ENCODE assay signal across 30 cellular contexts in genomic region chr6:56079761-56080540, GRCh38.
A peak's percentile ranks its signal among the peaks of the same experiment; 100 is the strongest.
DNase-seq lines count a peak whose midpoint lies in the region; ATAC-seq lines count a peak whose summit lies in the region.
"Had no signal": no experiment of that assay in that cellular context is flagged by ENCODE, and none has a peak within 500 bp of the region (broad histone marks: within the 10 kb centered on the region; RNA-seq: fewer than 3 reads in every experiment).

No MANE protein-coding gene starts in this region.

- H4K8ac ChIP-seq in mesenchymal stem cell (ENCODE audit: low read length) = no peak overlapping the region

- no peak overlapping the region for H3K4me3 Mint-ChIP-seq in activated CD4-positive, alpha-beta T cell treated with anti-CD3 and anti-CD28 coated beads, Interleukin-2, amount 10 ng/mL, durations not matched to agents 24 days and 14 days
- H3K4me3 Mint-ChIP-seq: activated CD8-positive, alpha-beta T cell treated with anti-CD3 and anti-CD28 coated beads, Interleukin-2, amount 10 ng/mL, durations not matched to agents 7 days and 5 days; activated naive CD4-positive, alpha-beta T cell treated with anti-CD3 and anti-CD28 coated beads, Interleukin-2, amount 10 ng/mL, durations not matched to agents 7 days and 5 days; activated T-helper 17 cell treated with anti-CD3 and anti-CD28 coated beads, Interleukin-2, amount 50 U/mL, for 72 hours; CD4-positive, alpha-beta T cell; natural killer cell treated with Interleukin-12 subunit alpha and Interleukin-12 subunit beta and Interleukin-15 and Interleukin-18, amount 100 ng/mL, for 72 hours; stimulated activated memory B cell treated with anti-CD40 and anti-IgM and Interleukin-4, amounts not matched to agents 10 μg/mL and 1 μg/mL and 100 μg/mL, for 72 hours had no signal

- no peak overlapping the region for H2AFZ ChIP-seq in mesenchymal stem cell (ENCODE audit: low read depth, low read length)

- H2BK12ac ChIP-seq in mesenchymal stem cell (ENCODE audit: low read length in 2 of 2) = no peak overlapping the region

- peak overlapping the region in 3 of 11 experiments; percentile 2 to 32 (median 26); a peak in 6 of 22 replicates for H3K27ac ChIP-seq in BLaER1 treated with 17β-estradiol and CSF1 and Interleukin-3, amounts not matched to agents 10 nM and 100 nM
- peak overlapping the region; percentile 71 for H3K27ac ChIP-seq in mesenchymal stem cell (ENCODE audit: low read length, poor library complexity, severe bottlenecking)
- H3K27ac ChIP-seq: gastrocnemius medialis, Peyer's patch had no signal

- no peak overlapping the region for H4K91ac ChIP-seq in mesenchymal stem cell (ENCODE audit: low read length)

- no peak for ATAC-seq in HG02973 (IDR thresholded peaks at IDR 0.05; ENCODE audit: unreplicated experiment)
- ATAC-seq in HG02885 (IDR thresholded peaks at IDR 0.05; ENCODE audit: poor library complexity, unreplicated experiment) = no peak
- ATAC-seq: activated CD8-positive, alpha-beta T cell treated with anti-CD3 and anti-CD28 coated beads, Interleukin-2, amount 10 ng/mL, durations not matched to agents 7 days and 5 days; activated T-helper 17 cell treated with anti-CD3 and anti-CD28 coated beads, Interleukin-2, amount 50 U/mL, for 72 hours; gastrocnemius medialis; left colon; mucosa of descending colon; natural killer cell treated with Interleukin-12 subunit alpha and Interleukin-12 subunit beta and Interleukin-15 and Interleukin-18, amount 100 ng/mL, for 72 hours; stimulated activated memory B cell treated with anti-CD40 and anti-IgM and Interleukin-4, amounts not matched to agents 10 μg/mL and 1 μg/mL and 100 μg/mL, for 72 hours had no signal

- no peaks in the 10 kb centered on the region for H3K27me3 Mint-ChIP-seq in activated CD4-positive, alpha-beta T cell treated with anti-CD3 and anti-CD28 coated beads, Interleukin-2, amount 10 ng/mL, durations not matched to agents 24 days and 14 days
- H3K27me3 Mint-ChIP-seq: activated naive CD4-positive, alpha-beta T cell treated with anti-CD3 and anti-CD28 coated beads, Interleukin-2, amount 10 ng/mL, durations not matched to agents 7 days and 5 days; activated T-helper 17 cell treated with anti-CD3 and anti-CD28 coated beads, Interleukin-2, amount 50 U/mL, for 72 hours; CD4-positive, alpha-beta T cell; natural killer cell treated with Interleukin-12 subunit alpha and Interleukin-12 subunit beta and Interleukin-15 and Interleukin-18, amount 100 ng/mL, for 72 hours; stimulated activated memory B cell treated with anti-CD40 and anti-IgM and Interleukin-4, amounts not matched to agents 10 μg/mL and 1 μg/mL and 100 μg/mL, for 72 hours had no signal

- no peak overlapping the region for H3K23ac ChIP-seq in mesenchymal stem cell (ENCODE audit: low read length in 2 of 2)

- H3K4me3 ChIP-seq in BLaER1 treated with 17β-estradiol and CSF1 and Interleukin-3, amounts not matched to agents 10 nM and 100 nM = no peak overlapping the region
- H3K4me3 ChIP-seq in adipocyte (ENCODE audit: low read length) (no peak overlapping the region), mesenchymal stem cell (ENCODE audit: insufficient read depth in 1 of 2, low read depth in 1 of 2, low read length in 2 of 2) (no peak overlapping the region)
- H3K4me3 ChIP-seq: gastrocnemius medialis, mucosa of descending colon, Peyer's patch had no signal

- no peaks in the 10 kb centered on the region for H3K36me3 ChIP-seq in BLaER1 treated with 17β-estradiol and CSF1 and Interleukin-3, amounts not matched to agents 10 nM and 100 nM
- H3K36me3 ChIP-seq in adipocyte (ENCODE audit: control insufficient read depth, insufficient read depth, low read length, severe bottlenecking) = peaks cover 5% of the 10 kb centered on the region
- H3K36me3 ChIP-seq in mesenchymal stem cell (ENCODE audit: control insufficient read depth in 1 of 2, insufficient read depth in 2 of 2, low read depth in 1 of 2, low read length in 2 of 2) = no peaks in the 10 kb centered on the region
- H3K36me3 ChIP-seq: gastrocnemius medialis, Peyer's patch had no signal

- H3K14ac ChIP-seq in mesenchymal stem cell (ENCODE audit: low read length in 2 of 2) = no peak overlapping the region

- H2BK15ac ChIP-seq in mesenchymal stem cell (ENCODE audit: low read depth, poor library complexity, severe bottlenecking) = no peak overlapping the region

- CTCF ChIA-PET in HEK293T (lab: Yijun Ruan, JAX) = no interaction called here

- no peak overlapping the region for H2BK5ac ChIP-seq in mesenchymal stem cell (ENCODE audit: low read depth, low read length, poor library complexity, severe bottlenecking)

- H3K4me1 Mint-ChIP-seq in activated CD4-positive, alpha-beta T cell treated with anti-CD3 and anti-CD28 coated beads, Interleukin-2, amount 10 ng/mL, durations not matched to agents 24 days and 14 days = no peaks in the 10 kb centered on the region
- H3K4me1 Mint-ChIP-seq: activated naive CD4-positive, alpha-beta T cell treated with anti-CD3 and anti-CD28 coated beads, Interleukin-2, amount 10 ng/mL, durations not matched to agents 7 days and 5 days; activated T-helper 17 cell treated with anti-CD3 and anti-CD28 coated beads, Interleukin-2, amount 50 U/mL, for 72 hours; stimulated activated memory B cell treated with anti-CD40 and anti-IgM and Interleukin-4, amounts not matched to agents 10 μg/mL and 1 μg/mL and 100 μg/mL, for 72 hours had no signal

- WGBS in mesenchymal stem cell = 97% methylated on average over 2 of the region's 2 CpGs

- POLR2A ChIA-PET in HEK293T (lab: Yijun Ruan, JAX) = no interaction called here

- no peak overlapping the region for H3K9ac ChIP-seq in BLaER1 treated with 17β-estradiol and CSF1 and Interleukin-3, amounts not matched to agents 10 nM and 100 nM
- peak overlapping the region; percentile 60 for H3K9ac ChIP-seq in adipocyte (ENCODE audit: low read length)
- no peak overlapping the region for H3K9ac ChIP-seq in mesenchymal stem cell (ENCODE audit: low read length)

- H3K18ac ChIP-seq in mesenchymal stem cell (ENCODE audit: low read depth in 1 of 2, low read length in 2 of 2) = no peak overlapping the region

- intact Hi-C loops in activated CD4-positive, alpha-beta T cell treated with anti-CD3 and anti-CD28 coated beads, Interleukin-2, amount 10 ng/mL, durations not matched to agents 24 days and 14 days (cut with micrococcal nuclease) = no loop called here

- H3K9me3 Mint-ChIP-seq in activated CD4-positive, alpha-beta T cell treated with anti-CD3 and anti-CD28 coated beads, Interleukin-2, amount 10 ng/mL, durations not matched to agents 24 days and 14 days = no peaks in the 10 kb centered on the region
- H3K9me3 Mint-ChIP-seq: activated naive CD4-positive, alpha-beta T cell treated with anti-CD3 and anti-CD28 coated beads, Interleukin-2, amount 10 ng/mL, durations not matched to agents 7 days and 5 days; CD4-positive, alpha-beta T cell had no signal

- no peak overlapping the region for H2BK120ac ChIP-seq in mesenchymal stem cell (ENCODE audit: low read depth, low read length)

- no peaks in the 10 kb centered on the region for H3K27me3 ChIP-seq in BLaER1 treated with 17β-estradiol and CSF1 and Interleukin-3, amounts not matched to agents 10 nM and 100 nM
- H3K27me3 ChIP-seq in adipocyte (replicated peaks; ENCODE audit: control insufficient read depth, insufficient read depth, low read length) (no peaks in the 10 kb centered on the region), mesenchymal stem cell (ENCODE audit: control insufficient read depth in 1 of 2, insufficient read depth in 1 of 2, low read length in 2 of 2) (no peaks in the 10 kb centered on the region)
- H3K27me3 ChIP-seq: gastrocnemius medialis, Peyer's patch had no signal

- H3K4ac ChIP-seq in mesenchymal stem cell (ENCODE audit: low read depth in 1 of 2, low read length in 2 of 2) = no peak overlapping the region

- H3K27ac Mint-ChIP-seq in activated CD4-positive, alpha-beta T cell treated with anti-CD3 and anti-CD28 coated beads, Interleukin-2, amount 10 ng/mL, durations not matched to agents 24 days and 14 days = no peak overlapping the region
- H3K27ac Mint-ChIP-seq: activated CD8-positive, alpha-beta T cell treated with anti-CD3 and anti-CD28 coated beads, Interleukin-2, amount 10 ng/mL, durations not matched to agents 7 days and 5 days; activated naive CD4-positive, alpha-beta T cell treated with anti-CD3 and anti-CD28 coated beads, Interleukin-2, amount 10 ng/mL, durations not matched to agents 7 days and 5 days; activated T-helper 17 cell treated with anti-CD3 and anti-CD28 coated beads, Interleukin-2, amount 50 U/mL, for 72 hours; CD4-positive, alpha-beta T cell; natural killer cell treated with Interleukin-12 subunit alpha and Interleukin-12 subunit beta and Interleukin-15 and Interleukin-18, amount 100 ng/mL, for 72 hours; stimulated activated memory B cell treated with anti-CD40 and anti-IgM and Interleukin-4, amounts not matched to agents 10 μg/mL and 1 μg/mL and 100 μg/mL, for 72 hours had no signal

- no peaks in the 10 kb centered on the region for H3K79me1 ChIP-seq in mesenchymal stem cell (replicated peaks; ENCODE audit: low read length, poor library complexity, severe bottlenecking)

- no peaks in the 10 kb centered on the region for H4K20me1 ChIP-seq in BLaER1 treated with 17β-estradiol and CSF1 and Interleukin-3, amounts not matched to agents 10 nM and 100 nM

- H3K4me1 ChIP-seq in BLaER1 treated with 17β-estradiol and CSF1 and Interleukin-3, amounts not matched to agents 10 nM and 100 nM = peaks cover 0 to 23% (median 11%) of the 10 kb centered on the region in 10 experiments; a peak in 12 of 20 replicates
- H3K4me1 ChIP-seq in adipocyte (ENCODE audit: control insufficient read depth, insufficient read depth, low read length) = peaks cover 27% of the 10 kb centered on the region
- H3K4me1 ChIP-seq in mesenchymal stem cell (ENCODE audit: control insufficient read depth, insufficient read depth, low read depth, low read length) = no peaks in the 10 kb centered on the region
- H3K4me1 ChIP-seq: gastrocnemius medialis, Peyer's patch had no signal

- no peaks in the 10 kb centered on the region for H3K36me3 Mint-ChIP-seq in activated CD4-positive, alpha-beta T cell treated with anti-CD3 and anti-CD28 coated beads, Interleukin-2, amount 10 ng/mL, durations not matched to agents 24 days and 14 days (ENCODE audit: low read depth)
- H3K36me3 Mint-ChIP-seq: activated naive CD4-positive, alpha-beta T cell treated with anti-CD3 and anti-CD28 coated beads, Interleukin-2, amount 10 ng/mL, durations not matched to agents 7 days and 5 days; natural killer cell treated with Interleukin-12 subunit alpha and Interleukin-12 subunit beta and Interleukin-15 and Interleukin-18, amount 100 ng/mL, for 72 hours; stimulated activated memory B cell treated with anti-CD40 and anti-IgM and Interleukin-4, amounts not matched to agents 10 μg/mL and 1 μg/mL and 100 μg/mL, for 72 hours had no signal

- H3K4me2 ChIP-seq in BLaER1 treated with 17β-estradiol and CSF1 and Interleukin-3, amounts not matched to agents 10 nM and 100 nM = peak overlapping the region in 6 of 11 experiments; percentile 11 to 54 (median 42); a peak in 10 of 22 replicates
- no peak overlapping the region for H3K4me2 ChIP-seq in mesenchymal stem cell (ENCODE audit: low read length, poor library complexity, severe bottlenecking)

- H3K9me3 ChIP-seq in BLaER1 treated with 17β-estradiol and CSF1 and Interleukin-3, amounts not matched to agents 10 nM and 100 nM (replicated peaks in 1 of 11) = peaks cover 0 to 4% (median 0%) of the 10 kb centered on the region in 11 experiments; a peak in 2 of 22 replicates
- peaks cover 18% of the 10 kb centered on the region for H3K9me3 ChIP-seq in adipocyte (ENCODE audit: control insufficient read depth, low read length)
- H3K9me3 ChIP-seq in mesenchymal stem cell (ENCODE audit: control insufficient read depth, low read length) = peaks cover 40% of the 10 kb centered on the region
- H3K9me3 ChIP-seq: gastrocnemius medialis, mucosa of descending colon, Peyer's patch had no signal

- DNase-seq in adipocyte (ENCODE audit: low read depth) (peak; percentile 58), dedifferentiated amniotic fluid mesenchymal stem cell (ENCODE audit: extremely low spot score) (peak; percentile 47), mesenchymal stem cell (peak; percentile 22), HEK293T (ENCODE audit: extremely low spot score) (no peak)
- DNase-seq in activated CD4-positive, alpha-beta T cell treated with anti-CD3 and anti-CD28 coated beads, Interleukin-2, amount 10 ng/mL, durations not matched to agents 24 days and 14 days = no peak
- DNase-seq: activated CD4-positive, CD25-positive, alpha-beta regulatory T cell treated with anti-CD3 and anti-CD28 coated beads, Interleukin-2, amount 50 U/mL, for 72 hours; activated CD8-positive, alpha-beta T cell treated with anti-CD3 and anti-CD28 coated beads, Interleukin-2, amount 10 ng/mL, durations not matched to agents 7 days and 5 days; activated naive CD4-positive, alpha-beta T cell treated with anti-CD3 and anti-CD28 coated beads, Interleukin-2, amount 10 ng/mL, durations not matched to agents 7 days and 5 days; AML-193; amniotic stem cell; CD4-positive, alpha-beta T cell; cortex of kidney; erythroblast; gastrocnemius medialis; GOT3; hippocampal formation; left colon; mucosa of descending colon; NCI-H1436 treated with DMSO at 0.1 percent for 48 hours; NCI-H2081 treated with DMSO at 0.1 percent for 48 hours; NCI-H2227 treated with DMSO at 0.1 percent for 48 hours; occipital lobe; Peyer's patch; SHP77 treated with DMSO at 0.1 percent for 48 hours had no signal

- H2AK5ac ChIP-seq in mesenchymal stem cell (ENCODE audit: low read length, severe bottlenecking) = no peak overlapping the region

Comparison
In these comparisons a context has a peak if more than half of its experiments do, and no peak if none do; other contexts are left out.
1. DNase-seq: peak in adipocyte (single experiment), dedifferentiated amniotic fluid mesenchymal stem cell (single experiment) and mesenchymal stem cell (single experiment); none in activated CD4-positive, alpha-beta T cell treated with anti-CD3 and anti-CD28 coated beads, Interleukin-2, amount 10 ng/mL, durations not matched to agents 24 days and 14 days (single experiment) and HEK293T (single experiment).